In genomic region chr11:74238243-74238642, GRCh38 we compare ENCODE assay signal across 19 cellular contexts.
DNase-seq lines count a peak whose midpoint lies in the region; ATAC-seq and TF ChIP-seq lines count a peak whose summit lies in the region.
"Had no signal": no experiment of that assay in that cellular context is flagged by ENCODE, and none has a peak within 500 bp of the region (broad histone marks: within the 10 kb centered on the region; RNA-seq: fewer than 3 reads in every experiment).

No MANE protein-coding gene starts in this region.

- DNase-seq in activated CD4-positive, alpha-beta T cell treated with anti-CD3 and anti-CD28 coated beads, Interleukin-2, amount 10 ng/mL, durations not matched to agents 24 days and 14 days, result no peak
- DNase-seq in activated CD4-positive, alpha-beta T cell treated with anti-CD3 and anti-CD28 coated beads for 1 hour, result no peak
- DNase-seq in left ventricle myocardium superior (no peak), right atrium auricular region (ENCODE audit: low spot score) (no peak), T-cell (no peak), MV-4-11 (lab: John Stamatoyannopoulos, UW) (no peak), ACHN (no peak)
- DNase-seq: 8988T; C1 segment of cervical spinal cord; Calu3; CD4-positive, alpha-beta memory T cell; COR-L47; DMS53; DMS79 treated with DMSO at 0.1 percent for 48 hours; GF-D8; GOT3; HFFc6 had no signal

- H3K27ac ChIP-seq in right atrium auricular region, result no peak overlapping the region
- H3K27ac ChIP-seq: A549 had no signal

- H3K9me3 Mint-ChIP-seq in activated CD4-positive, alpha-beta T cell treated with anti-CD3 and anti-CD28 coated beads, Interleukin-2, amount 10 ng/mL, durations not matched to agents 24 days and 14 days, result no peaks in the 10 kb centered on the region
- H3K9me3 Mint-ChIP-seq in T-cell, result no peaks in the 10 kb centered on the region
- H3K9me3 Mint-ChIP-seq: CD4-positive, alpha-beta memory T cell; HFFc6 had no signal

- H3K4me1 ChIP-seq in right atrium auricular region, result no peaks in the 10 kb centered on the region
- H3K4me1 ChIP-seq: A549, HAP-1 had no signal

- intact Hi-C loops in activated CD4-positive, alpha-beta T cell treated with anti-CD3 and anti-CD28 coated beads, Interleukin-2, amount 10 ng/mL, durations not matched to agents 24 days and 14 days (cut with micrococcal nuclease), result loop anchor here (10.0 kb wide), 1 partner anchor 273 kb away; no protein-coding TSS in a partner anchor
- intact Hi-C loops in left ventricle myocardium superior (cut with micrococcal nuclease), result no loop called here

- H3K27ac Mint-ChIP-seq in activated CD4-positive, alpha-beta T cell treated with anti-CD3 and anti-CD28 coated beads, Interleukin-2, amount 10 ng/mL, durations not matched to agents 24 days and 14 days, result peak overlapping the region; percentile 27
- H3K27ac Mint-ChIP-seq in T-cell, result peak overlapping the region; percentile 52 to 69
- H3K27ac Mint-ChIP-seq: HFFc6 had no signal

- no peaks in the 10 kb centered on the region for H3K27me3 Mint-ChIP-seq in activated CD4-positive, alpha-beta T cell treated with anti-CD3 and anti-CD28 coated beads, Interleukin-2, amount 10 ng/mL, durations not matched to agents 24 days and 14 days
- no peaks in the 10 kb centered on the region for H3K27me3 Mint-ChIP-seq in T-cell
- H3K27me3 Mint-ChIP-seq: CD4-positive, alpha-beta memory T cell had no signal

- H3K9me3 ChIP-seq in right atrium auricular region, result no peaks in the 10 kb centered on the region
- H3K9me3 ChIP-seq: A549, HAP-1 had no signal

- ATAC-seq in left ventricle myocardium superior (peak; percentile 65), T-cell (replicated peaks in 1 of 4) (no peak)
- ATAC-seq: A549 had no signal

- H3K4me3 Mint-ChIP-seq in activated CD4-positive, alpha-beta T cell treated with anti-CD3 and anti-CD28 coated beads, Interleukin-2, amount 10 ng/mL, durations not matched to agents 24 days and 14 days, result no peak overlapping the region
- H3K4me3 Mint-ChIP-seq in T-cell, result no peak overlapping the region
- H3K4me3 Mint-ChIP-seq: CD4-positive, alpha-beta memory T cell; HFFc6 had no signal

- in situ Hi-C loops in ACHN (cut with HindIII; ENCODE audit: low pct_ligation_motif_present, low pct_unique_long_range_greater_than_20kb, low sequenced_read_pairs), result no loop called here

- H3K27me3 ChIP-seq in right atrium auricular region, result no peaks in the 10 kb centered on the region

- CTCF ChIA-PET in T-cell (lab: Charles Lee), result no interaction called here

- peaks cover 36% of the 10 kb centered on the region for H3K36me3 Mint-ChIP-seq in activated CD4-positive, alpha-beta T cell treated with anti-CD3 and anti-CD28 coated beads, Interleukin-2, amount 10 ng/mL, durations not matched to agents 24 days and 14 days (ENCODE audit: low read depth)
- peaks cover 42% of the 10 kb centered on the region for H3K36me3 Mint-ChIP-seq in T-cell

- H3K4me3 ChIP-seq in right atrium auricular region, result no peak overlapping the region
- H3K4me3 ChIP-seq: A549, HAP-1 had no signal

- no peak for TF ChIP-seq CTCF in right atrium auricular region (IDR thresholded peaks at IDR 0.05)

- POLR2A ChIA-PET in T-cell (lab: Charles Lee), result no interaction called here

- H3K36me3 ChIP-seq in right atrium auricular region, result peaks cover 24% of the 10 kb centered on the region

- peaks cover 6% of the 10 kb centered on the region for H3K4me1 Mint-ChIP-seq in activated CD4-positive, alpha-beta T cell treated with anti-CD3 and anti-CD28 coated beads, Interleukin-2, amount 10 ng/mL, durations not matched to agents 24 days and 14 days
- H3K4me1 Mint-ChIP-seq in T-cell, result peaks cover 5 to 14% (median 6%) of the 10 kb centered on the region in 3 donors
